ENCODE assay signal across 14 cellular contexts in the genomic region with DNA sequence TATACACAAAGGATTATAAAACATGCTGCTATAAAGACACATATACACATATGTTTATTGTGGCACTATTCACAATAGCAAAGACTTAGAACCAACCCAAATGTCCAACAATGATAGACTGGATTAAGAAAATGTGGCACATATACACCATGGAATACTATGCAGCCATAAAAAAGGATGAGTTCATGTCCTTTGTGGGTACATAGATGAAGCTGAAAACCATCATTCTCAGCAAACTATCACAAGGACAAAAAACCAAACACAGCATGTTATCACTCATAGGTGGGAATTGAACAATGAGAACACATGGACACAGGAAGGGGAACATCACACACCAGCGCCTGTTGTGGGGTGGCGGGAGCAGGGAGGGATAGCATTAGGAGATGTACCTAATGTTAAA. TPM values are rescaled to one million over a fixed set of nuclear protein-coding genes. Genes with fewer than 3 reads are reported as not detected.
"Had no signal": no experiment of that assay in that cellular context is flagged by ENCODE, and none has a peak within 500 bp of the region (broad histone marks: within the 10 kb centered on the region; RNA-seq: fewer than 3 reads in every experiment).

No MANE protein-coding gene starts in this region.

RNA-seq across cellular contexts. Expression of gene CYP4A22, which starts 10.2 kb away (rescaled TPM):
- total RNA-seq: activated B cell treated with CpG ODN at 0.5 μM for 24 hours; activated CD4-positive, alpha-beta memory T cell treated with anti-CD3 and anti-CD28 coated beads for 36 hours; activated CD4-positive, alpha-beta memory T cell treated with anti-CD3 and anti-CD28 coated beads, Interleukin-2, amount 10 ng/mL, durations not matched to agents 7 days and 5 days; activated CD4-positive, alpha-beta T cell treated with anti-CD3 and anti-CD28 coated beads for 36 hours; activated CD4-positive, alpha-beta T cell treated with anti-CD3 and anti-CD28 coated beads, Interleukin-2, amount 10 ng/mL, durations not matched to agents 24 days and 14 days; activated CD4-positive, alpha-beta T cell treated with anti-CD3 and anti-CD28 coated beads, Interleukin-2, amount 10 ng/mL, durations not matched to agents 7 days and 5 days; activated CD8-positive, alpha-beta memory T cell treated with anti-CD3 and anti-CD28 coated beads for 36 hours; activated CD8-positive, alpha-beta memory T cell treated with anti-CD3 and anti-CD28 coated beads, Interleukin-2, amount 10 ng/mL, durations not matched to agents 7 days and 5 days; activated CD8-positive, alpha-beta T cell treated with anti-CD3 and anti-CD28 coated beads for 36 hours; activated CD8-positive, alpha-beta T cell treated with anti-CD3 and anti-CD28 coated beads, Interleukin-2, amount 10 ng/mL, durations not matched to agents 7 days and 5 days; T-helper 1 cell treated with Interleukin-12 subunit alpha and Interleukin-12 subunit beta and Interleukin-4 antibody, amounts not matched to agents 30 ng/mL and 1 ng/mL, for 36 hours; T-helper 17 cell; T-helper 2 cell treated with Interferon-gamma antibody and Interleukin-4, amounts not matched to agents 100 ng/mL and 5 ng/mL, for 36 hours; WTC11 had no signal

RNA-seq across cellular contexts. Expression of gene CYP4Z1, which starts 60.0 kb away (rescaled TPM):
- total RNA-seq: activated B cell treated with CpG ODN at 0.5 μM for 24 hours; activated CD4-positive, alpha-beta memory T cell treated with anti-CD3 and anti-CD28 coated beads for 36 hours; activated CD4-positive, alpha-beta memory T cell treated with anti-CD3 and anti-CD28 coated beads, Interleukin-2, amount 10 ng/mL, durations not matched to agents 7 days and 5 days; activated CD4-positive, alpha-beta T cell treated with anti-CD3 and anti-CD28 coated beads for 36 hours; activated CD4-positive, alpha-beta T cell treated with anti-CD3 and anti-CD28 coated beads, Interleukin-2, amount 10 ng/mL, durations not matched to agents 24 days and 14 days; activated CD4-positive, alpha-beta T cell treated with anti-CD3 and anti-CD28 coated beads, Interleukin-2, amount 10 ng/mL, durations not matched to agents 7 days and 5 days; activated CD8-positive, alpha-beta memory T cell treated with anti-CD3 and anti-CD28 coated beads for 36 hours; activated CD8-positive, alpha-beta memory T cell treated with anti-CD3 and anti-CD28 coated beads, Interleukin-2, amount 10 ng/mL, durations not matched to agents 7 days and 5 days; activated CD8-positive, alpha-beta T cell treated with anti-CD3 and anti-CD28 coated beads for 36 hours; activated CD8-positive, alpha-beta T cell treated with anti-CD3 and anti-CD28 coated beads, Interleukin-2, amount 10 ng/mL, durations not matched to agents 7 days and 5 days; T-helper 1 cell treated with Interleukin-12 subunit alpha and Interleukin-12 subunit beta and Interleukin-4 antibody, amounts not matched to agents 30 ng/mL and 1 ng/mL, for 36 hours; T-helper 17 cell; T-helper 2 cell treated with Interferon-gamma antibody and Interleukin-4, amounts not matched to agents 100 ng/mL and 5 ng/mL, for 36 hours; WTC11 had no signal
